Comparison of ENCODE assay signal across 1 cellular context in the genomic region with DNA sequence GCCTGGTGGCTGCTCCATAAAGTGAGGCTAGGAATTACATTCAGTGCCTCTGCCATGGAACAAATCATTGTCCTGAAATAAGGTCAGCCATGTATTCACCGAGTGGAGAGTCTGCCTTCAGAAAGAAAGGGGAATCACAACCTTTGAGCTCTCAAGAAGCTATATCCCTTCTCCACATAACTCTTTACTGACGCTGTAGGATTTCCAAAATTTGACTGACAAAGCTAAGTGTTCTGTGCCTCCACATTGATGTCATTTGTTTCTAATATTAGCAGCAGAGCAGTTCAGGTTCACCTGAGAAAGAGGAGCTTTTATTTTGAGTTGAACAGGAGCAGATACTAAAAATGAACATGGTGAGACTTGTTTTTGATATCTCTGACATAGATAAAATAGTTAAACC.
TF ChIP-seq lines count a peak whose summit lies in the region.

No MANE protein-coding gene starts in this region.

TF ChIP-seq in GM23338, 12 proteins besides CTCF, POLR2A, EP300 and RAD21 (continued from another document):
- TF ChIP-seq, protein P1, sequence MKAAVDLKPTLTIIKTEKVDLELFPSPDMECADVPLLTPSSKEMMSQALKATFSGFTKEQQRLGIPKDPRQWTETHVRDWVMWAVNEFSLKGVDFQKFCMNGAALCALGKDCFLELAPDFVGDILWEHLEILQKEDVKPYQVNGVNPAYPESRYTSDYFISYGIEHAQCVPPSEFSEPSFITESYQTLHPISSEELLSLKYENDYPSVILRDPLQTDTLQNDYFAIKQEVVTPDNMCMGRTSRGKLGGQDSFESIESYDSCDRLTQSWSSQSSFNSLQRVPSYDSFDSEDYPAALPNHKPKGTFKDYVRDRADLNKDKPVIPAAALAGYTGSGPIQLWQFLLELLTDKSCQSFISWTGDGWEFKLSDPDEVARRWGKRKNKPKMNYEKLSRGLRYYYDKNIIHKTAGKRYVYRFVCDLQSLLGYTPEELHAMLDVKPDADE (IDR thresholded peaks at IDR 0.05): no peak
- no peak for TF ChIP-seq CREB1 (CRISPR knock-in tag; IDR thresholded peaks at IDR 0.05; ENCODE audit: low read depth)
